In genomic region chr3:113092746-113093145, GRCh38 we compare ENCODE assay signal across 28 cellular contexts.
"Had no signal": no experiment of that assay in that cellular context is flagged by ENCODE, and none has a peak within 500 bp of the region (broad histone marks: within the 10 kb centered on the region; RNA-seq: fewer than 3 reads in every experiment).

No MANE protein-coding gene starts in this region.

- H3K9me3 Mint-ChIP-seq: activated CD4-positive, alpha-beta memory T cell treated with anti-CD3 and anti-CD28 coated beads for 36 hours; activated CD4-positive, alpha-beta T cell treated with anti-CD3 and anti-CD28 coated beads, Interleukin-2, amount 10 ng/mL, durations not matched to agents 7 days and 5 days; activated naive CD4-positive, alpha-beta T cell treated with anti-CD3 and anti-CD28 coated beads, Interleukin-2, amount 50 U/mL, for 72 hours; activated naive CD8-positive, alpha-beta T cell treated with anti-CD3 and anti-CD28 coated beads, Interleukin-2, amount 50 U/mL, for 24 hours; activated T-cell treated with anti-CD3 and anti-CD28 coated beads, Interleukin-2, amount 50 U/mL, for 4 hours; central memory CD8-positive, alpha-beta T cell; T-cell had no signal

- DNase-seq: activated CD4-positive, alpha-beta memory T cell treated with anti-CD3 and anti-CD28 coated beads for 36 hours; activated CD4-positive, alpha-beta T cell treated with anti-CD3 and anti-CD28 coated beads, Interleukin-2, amount 10 ng/mL, durations not matched to agents 7 days and 5 days; activated CD4-positive, CD25-positive, alpha-beta regulatory T cell; activated CD8-positive, alpha-beta memory T cell treated with anti-CD3 and anti-CD28 coated beads for 24 hours; activated effector memory CD4-positive, alpha-beta T cell treated with anti-CD3 and anti-CD28 coated beads, Interleukin-2, amount 50 U/mL, for 16 hours; activated naive CD4-positive, alpha-beta T cell treated with Interleukin-2 at 50 U/mL for 16 hours; activated naive CD8-positive, alpha-beta T cell treated with anti-CD3 and anti-CD28 coated beads, Interleukin-2, amount 50 U/mL, for 24 hours; activated T-cell treated with anti-CD3 and anti-CD28 coated beads, Interleukin-2, amount 50 U/mL, for 4 hours; amniotic stem cell; Kasumi-1; KBM-7; NCI-H1092; NCI-H1417; NCI-H2029 treated with DMSO at 0.1 percent for 48 hours; NCI-H446; NCI-H524; NCI-H748 treated with DMSO at 0.1 percent for 48 hours; RPMI8226; T-cell; T-helper 2 cell; T1000 had no signal

- FAIRE-seq: TTC549 had no signal

- H3K4me1 Mint-ChIP-seq: activated CD4-positive, alpha-beta T cell treated with anti-CD3 and anti-CD28 coated beads, Interleukin-2, amount 10 ng/mL, durations not matched to agents 7 days and 5 days; central memory CD8-positive, alpha-beta T cell; T-cell had no signal

- H3K4me3 Mint-ChIP-seq: activated CD4-positive, alpha-beta memory T cell treated with anti-CD3 and anti-CD28 coated beads for 36 hours; activated CD4-positive, alpha-beta T cell treated with anti-CD3 and anti-CD28 coated beads, Interleukin-2, amount 10 ng/mL, durations not matched to agents 7 days and 5 days; activated naive CD8-positive, alpha-beta T cell treated with anti-CD3 and anti-CD28 coated beads, Interleukin-2, amount 50 U/mL, for 24 hours; activated T-cell treated with anti-CD3 and anti-CD28 coated beads, Interleukin-2, amount 50 U/mL, for 4 hours; brain; central memory CD8-positive, alpha-beta T cell; T-cell had no signal

- H3K27me3 ChIP-seq: ascending aorta had no signal

- H3K27me3 Mint-ChIP-seq: activated CD4-positive, alpha-beta memory T cell treated with anti-CD3 and anti-CD28 coated beads for 36 hours; activated CD4-positive, alpha-beta T cell treated with anti-CD3 and anti-CD28 coated beads, Interleukin-2, amount 10 ng/mL, durations not matched to agents 7 days and 5 days; activated naive CD8-positive, alpha-beta T cell treated with anti-CD3 and anti-CD28 coated beads, Interleukin-2, amount 50 U/mL, for 24 hours; brain; central memory CD8-positive, alpha-beta T cell; T-cell had no signal

- H3K36me3 Mint-ChIP-seq: brain had no signal

- H3K36me3 ChIP-seq: ascending aorta had no signal

- H3K4me3 ChIP-seq: ascending aorta, SK-N-MC had no signal

- ATAC-seq: activated naive CD4-positive, alpha-beta T cell treated with anti-CD3 and anti-CD28 coated beads, Interleukin-2, amount 50 U/mL, for 72 hours; activated naive CD8-positive, alpha-beta T cell treated with anti-CD3 and anti-CD28 coated beads, Interleukin-2, amount 50 U/mL, for 24 hours; activated T-cell treated with anti-CD3 and anti-CD28 coated beads, Interleukin-2, amount 50 U/mL, for 4 hours; Right ventricle myocardium inferior; T-cell had no signal

- H3K27ac Mint-ChIP-seq: activated CD4-positive, alpha-beta memory T cell treated with anti-CD3 and anti-CD28 coated beads for 36 hours; activated CD4-positive, alpha-beta T cell treated with anti-CD3 and anti-CD28 coated beads, Interleukin-2, amount 10 ng/mL, durations not matched to agents 7 days and 5 days; activated naive CD4-positive, alpha-beta T cell treated with anti-CD3 and anti-CD28 coated beads, Interleukin-2, amount 50 U/mL, for 72 hours; activated naive CD8-positive, alpha-beta T cell treated with anti-CD3 and anti-CD28 coated beads, Interleukin-2, amount 50 U/mL, for 24 hours; T-cell had no signal
